In the genomic region with DNA sequence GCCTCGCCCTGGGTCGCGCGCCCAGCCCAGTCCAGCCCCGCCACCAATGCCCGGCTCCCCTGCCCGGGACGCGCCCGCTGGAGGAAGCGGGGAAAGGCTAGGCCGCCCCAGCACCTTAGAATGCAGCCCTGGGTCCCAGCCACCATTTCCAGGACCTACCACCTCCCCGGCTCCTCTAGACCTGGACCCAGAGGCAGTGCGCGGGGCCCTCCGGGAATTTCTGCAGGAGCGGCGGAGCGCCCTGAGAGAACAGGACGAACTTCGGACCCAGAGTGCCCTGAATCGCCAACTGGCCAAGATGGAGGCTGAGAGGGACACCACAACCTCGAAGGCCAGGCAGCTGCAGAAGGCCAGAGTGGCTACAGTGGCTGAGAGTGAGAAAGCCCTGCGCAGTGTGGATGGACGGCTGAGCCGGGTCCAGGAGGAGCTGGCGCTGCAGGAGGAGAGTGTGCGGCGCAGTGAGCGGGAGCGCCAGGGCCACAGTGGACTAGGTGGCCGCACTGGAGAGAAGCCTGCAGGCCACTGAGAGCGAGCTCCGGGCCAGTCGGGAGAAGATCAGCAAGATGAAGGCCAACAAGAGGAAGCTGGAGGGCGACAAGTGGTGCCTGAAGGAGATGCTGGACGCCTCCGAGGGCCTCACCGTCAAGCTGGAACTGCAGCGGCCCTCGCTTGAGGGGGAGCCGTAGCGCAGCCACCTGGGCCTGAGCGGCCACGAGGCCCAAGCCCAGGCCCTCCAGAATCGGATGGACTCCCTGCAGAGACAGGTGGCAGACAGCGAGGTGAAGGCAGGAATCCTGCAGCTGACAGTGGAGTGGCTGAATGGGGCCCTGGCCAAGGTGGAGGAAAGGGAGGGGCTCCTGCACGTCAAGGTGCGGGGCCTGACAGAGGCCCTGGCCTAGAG, we compare ENCODE assay signal across 21 cellular contexts. TPM values are rescaled to one million over a fixed set of nuclear protein-coding genes. Genes with fewer than 3 reads are reported as not detected.
"Had no signal": no experiment of that assay in that cellular context is flagged by ENCODE, and none has a peak within 500 bp of the region (broad histone marks: within the 10 kb centered on the region; RNA-seq: fewer than 3 reads in every experiment).

No MANE protein-coding gene starts in this region.

- DNase-seq: IMR-90, Karpas-422, KG1, MG63, NCI-H1105, NCI-H1436 treated with DMSO at 0.1 percent for 48 hours, NCI-H1694 treated with DMSO at 0.1 percent for 48 hours, NCI-H1930, NCI-H2081, NCI-H2107, NCI-H345, NCI-H446 treated with DMSO at 0.1 percent for 48 hours, NCI-H510A treated with DMSO at 0.1 percent for 48 hours, NCI-H526, NCI-H82, Right ventricle myocardium superior, RPMI8226, SIG-M5 had no signal

- H3K4me3 ChIP-seq: MG63, SJSA1, SK-N-MC had no signal

- H3K36me3 ChIP-seq: MG63, SJSA1 had no signal

- H3K27me3 ChIP-seq: MG63, SJSA1 had no signal

- H3K9me3 ChIP-seq: MG63, SJSA1 had no signal

- H3K4me1 ChIP-seq: SJSA1 had no signal

- H3K27ac ChIP-seq: SJSA1, SK-N-MC had no signal

RNA-seq across cellular contexts. Expression of a gene that starts 15.5 kb away (rescaled TPM):
- total RNA-seq: HepG2, SJSA1 had no signal
- polyA plus RNA-seq: HepG2 had no signal
